18 cellular contexts compared by ENCODE assay signal in genomic region chr16:22139008-22139407, GRCh38. TPM values are rescaled to one million over a fixed set of nuclear protein-coding genes. Genes with fewer than 3 reads are reported as not detected.
DNase-seq lines count a peak whose midpoint lies in the region; ATAC-seq and TF ChIP-seq lines count a peak whose summit lies in the region.
"Had no signal": no experiment of that assay in that cellular context is flagged by ENCODE, and none has a peak within 500 bp of the region (broad histone marks: within the 10 kb centered on the region; RNA-seq: fewer than 3 reads in every experiment).

No MANE protein-coding gene starts in this region.

- no peak overlapping the region for H3K4me3 Mint-ChIP-seq in MCF 10A (ENCODE audit: unreplicated experiment)
- H3K4me3 Mint-ChIP-seq: CD4-positive, alpha-beta memory T cell had no signal

- TF ChIP-seq CTCF in MCF 10A (IDR thresholded peaks at IDR 0.05; ENCODE audit: unreplicated experiment) (no peak), breast epithelium (IDR thresholded peaks at IDR 0.05) (no peak), PC-9 (conservative IDR thresholded peaks at IDR 0.05) (no peak), foreskin keratinocyte (conservative IDR thresholded peaks at IDR 0.05) (no peak)

- POLR2A ChIA-PET in MCF 10A (lab: Yijun Ruan, JAX) (no interaction called here), PC-9 (lab: Charles Lee; ENCODE audit: unreplicated experiment) (no interaction called here)

- no peaks in the 10 kb centered on the region for H3K9me2 ChIP-seq in PC-9 (ENCODE audit: insufficient read depth)

- H3K36me3 Mint-ChIP-seq in MCF 10A (ENCODE audit: insufficient read depth, unreplicated experiment), result no peaks in the 10 kb centered on the region
- H3K36me3 Mint-ChIP-seq: CD4-positive, alpha-beta memory T cell had no signal

- H3K27ac Mint-ChIP-seq in MCF 10A (ENCODE audit: low read depth, unreplicated experiment), result no peak overlapping the region
- H3K27ac Mint-ChIP-seq: CD4-positive, alpha-beta memory T cell had no signal

- H3K27me3 ChIP-seq in breast epithelium (no peaks in the 10 kb centered on the region), PC-9 (ENCODE audit: insufficient read depth, low read depth) (peaks cover 23% of the 10 kb centered on the region; the same call in 1 of the 2 replicates), foreskin keratinocyte (peaks cover 43% of the 10 kb centered on the region)

- peaks cover 64% of the 10 kb centered on the region for H3K27me3 Mint-ChIP-seq in MCF 10A (ENCODE audit: insufficient read depth, unreplicated experiment)

- H2AFZ ChIP-seq in PC-9, result no peak overlapping the region
- H2AFZ ChIP-seq: GM23248 had no signal

- ATAC-seq in foreskin keratinocyte, result peak; percentile 55
- ATAC-seq: K562 had no signal

- H3K9me3 ChIP-seq in breast epithelium (no peaks in the 10 kb centered on the region), PC-9 (ENCODE audit: insufficient read depth, low read depth) (no peaks in the 10 kb centered on the region)
- H3K9me3 ChIP-seq: BE2C had no signal

- H3K36me3 ChIP-seq in breast epithelium (no peaks in the 10 kb centered on the region), PC-9 (ENCODE audit: low read depth) (no peaks in the 10 kb centered on the region)
- H3K36me3 ChIP-seq: BE2C had no signal

- no peaks in the 10 kb centered on the region for H4K20me1 ChIP-seq in PC-9 (ENCODE audit: insufficient read depth)

- intact Hi-C loops in MCF 10A (cut with micrococcal nuclease) (no loop called here), breast epithelium (cut with DNase I; ENCODE audit: low total_unique reads) (no loop called here), PC-9 (cut with micrococcal nuclease; ENCODE audit: unreplicated experiment) (no loop called here)

- H3K79me2 ChIP-seq in PC-9 (ENCODE audit: low read depth), result no peaks in the 10 kb centered on the region

- no peaks in the 10 kb centered on the region for H3K4me1 Mint-ChIP-seq in MCF 10A (ENCODE audit: insufficient read depth, unreplicated experiment)

- no peak overlapping the region for H3K4me2 ChIP-seq in PC-9

- DNase-seq in MCF 10A (ENCODE audit: unreplicated experiment), result peak; percentile 48
- DNase-seq in breast epithelium (ENCODE audit: low spot score in 2 of 2), result no peak
- peak; percentile 44 to 49 for DNase-seq in PC-9
- DNase-seq in foreskin keratinocyte, result peak in 1 of 2 donors; percentile 22
- DNase-seq in hypothalamus (lab: John Stamatoyannopoulos, UW), result no peak
- no peak for DNase-seq in activated CD4-positive, alpha-beta T cell treated with anti-CD3 and anti-CD28 coated beads for 1 hour
- no peak for DNase-seq in hepatic stellate cell (ENCODE audit: low spot score)
- DNase-seq: BE2C; CD4-positive, alpha-beta memory T cell; DMS153; GM23248; HCEC 1CT; NCI-H1694 treated with DMSO at 0.1 percent for 48 hours; NCI-H2171 treated with DMSO at 0.1 percent for 48 hours; NCI-H446 treated with DMSO at 0.1 percent for 48 hours; NCI-H748 treated with DMSO at 0.1 percent for 48 hours had no signal

- H3K9me3 Mint-ChIP-seq in MCF 10A (ENCODE audit: unreplicated experiment), result no peaks in the 10 kb centered on the region
- H3K9me3 Mint-ChIP-seq: CD4-positive, alpha-beta memory T cell had no signal

- H3K4me3 ChIP-seq in breast epithelium (no peak overlapping the region), PC-9 (no peak overlapping the region)
- H3K4me3 ChIP-seq: GM23248, K562 had no signal

- CTCF ChIA-PET in MCF 10A (lab: Yijun Ruan, JAX) (no interaction called here), PC-9 (lab: Charles Lee) (no interaction called here)

- H3K27ac ChIP-seq in breast epithelium (no peak overlapping the region), PC-9 (no peak overlapping the region), foreskin keratinocyte (no peak overlapping the region)
- H3K27ac ChIP-seq: GM23248, RWPE1 had no signal

- no peaks in the 10 kb centered on the region for H3K4me1 ChIP-seq in breast epithelium
- H3K4me1 ChIP-seq in PC-9 (replicated peaks; ENCODE audit: insufficient read depth), result no peaks in the 10 kb centered on the region
- no peaks in the 10 kb centered on the region for H3K4me1 ChIP-seq in foreskin keratinocyte
- H3K4me1 ChIP-seq: BE2C had no signal

- no peak for TF ChIP-seq POLR2A in breast epithelium (IDR thresholded peaks at IDR 0.05)

- no peaks in the 10 kb centered on the region for H3F3A ChIP-seq in PC-9 (ENCODE audit: insufficient read depth, low read depth)

- BruUV-seq in MCF 10A (replicated peaks; lab: Mats Ljungman, UMichigan), result no TSS peak
- BruUV-seq in PC-9 (replicated peaks; lab: Mats Ljungman, UMichigan), result no TSS peak

RNA-seq across cellular contexts. Expression of gene SDR42E2, which starts 23.3 kb away (rescaled TPM):
- total RNA-seq in MCF 10A (2022) (not detected in 2 replicates), breast epithelium (under 1 TPM in 1 of 3 donors, not detected in 2; 0.16 TPM), PC-9 (2021) (not detected in 2 replicates), foreskin keratinocyte (not detected in 2 replicates)
- not detected in 2 replicates for polyA plus RNA-seq in foreskin keratinocyte
- total RNA-seq: GM23248 had no signal
- polyA plus RNA-seq: GM23248 had no signal

RNA-seq across cellular contexts. Expression of gene VWA3A, which starts 46.7 kb away (rescaled TPM):
- total RNA-seq in MCF 10A (2022), result 0.12 TPM in 1 of 2 replicates, not detected in the other
- 1 to 10 TPM in 1 of 3 donors, under 1 TPM in 1, not detected in 1; 0.29 to 2.3 TPM for total RNA-seq in breast epithelium
- total RNA-seq in PC-9 (2021), result 0.73 and 0.83 TPM in 2 replicates
- 0.03 and 0.04 TPM in 2 replicates for total RNA-seq in foreskin keratinocyte
- polyA plus RNA-seq in foreskin keratinocyte, result not detected in 2 replicates
- total RNA-seq: GM23248, K562 had no signal
- polyA plus RNA-seq: CD4-positive, alpha-beta memory T cell; GM23248; K562 had no signal

Comparison
In these comparisons a context has a peak if more than half of its experiments do, and no peak if none do; other contexts are left out.
1. DNase-seq: peak in MCF 10A (single experiment) and PC-9 (2 of 2); none in breast epithelium (0 of 2), hypothalamus (0 of 51), activated CD4-positive, alpha-beta T cell treated with anti-CD3 and anti-CD28 coated beads for 1 hour (single experiment) and hepatic stellate cell (single experiment).